30 cellular contexts compared by ENCODE assay signal in genomic region chr2:148987286-148987685, GRCh38. TPM values are rescaled to one million over a fixed set of nuclear protein-coding genes. Genes with fewer than 3 reads are reported as not detected.
"Had no signal": no experiment of that assay in that cellular context is flagged by ENCODE, and none has a peak within 500 bp of the region (broad histone marks: within the 10 kb centered on the region; RNA-seq: fewer than 3 reads in every experiment).

No MANE protein-coding gene starts in this region.

- H3K4me1 ChIP-seq: breast epithelium, SJSA1 had no signal

- H3K4me3 Mint-ChIP-seq: activated CD8-positive, alpha-beta T cell treated with anti-CD3 and anti-CD28 coated beads, Interleukin-2, amount 10 ng/mL, durations not matched to agents 7 days and 5 days; activated naive CD4-positive, alpha-beta T cell treated with anti-CD3 and anti-CD28 coated beads, Interleukin-2, amount 50 U/mL, for 24 hours; activated T-helper 1 cell treated with anti-CD3 and anti-CD28 coated beads, Interleukin-12 subunit alpha, Interleukin-12 subunit beta, Interleukin-2, Interleukin-4 antibody, amounts not matched to agents 30 ng/mL and 10 ng/mL and 1 ng/mL, durations not matched to agents 14 hours and 24 hours and 36 hours; T-cell; WTC11 had no signal

- H3K27ac Mint-ChIP-seq: activated CD8-positive, alpha-beta T cell treated with anti-CD3 and anti-CD28 coated beads, Interleukin-2, amount 10 ng/mL, durations not matched to agents 7 days and 5 days; activated naive CD4-positive, alpha-beta T cell treated with anti-CD3 and anti-CD28 coated beads, Interleukin-2, amount 50 U/mL, for 24 hours; T-cell had no signal

- ATAC-seq: activated CD8-positive, alpha-beta T cell treated with anti-CD3 and anti-CD28 coated beads, Interleukin-2, amount 10 ng/mL, durations not matched to agents 7 days and 5 days; Panc1; Right ventricle myocardium inferior; T-cell; WTC11 had no signal

- H3K36me3 Mint-ChIP-seq: activated naive CD4-positive, alpha-beta T cell treated with anti-CD3 and anti-CD28 coated beads, Interleukin-2, amount 50 U/mL, for 24 hours had no signal

- H3K27me3 ChIP-seq: breast epithelium, SJSA1 had no signal

- H3K27ac ChIP-seq: breast epithelium, SJSA1 had no signal

- H3K27me3 Mint-ChIP-seq: activated naive CD4-positive, alpha-beta T cell treated with anti-CD3 and anti-CD28 coated beads, Interleukin-2, amount 50 U/mL, for 24 hours; T-cell had no signal

- DNase-seq: activated CD4-positive, alpha-beta T cell treated with anti-CD3 and anti-CD28 coated beads for 48 hours; activated CD4-positive, alpha-beta T cell treated with anti-CD3 and anti-CD28 coated beads, Interleukin-2, amount 50 U/mL, for 4 hours; activated CD4-positive, CD25-positive, alpha-beta regulatory T cell treated with anti-CD3 and anti-CD28 coated beads, Interleukin-2, amount 50 U/mL, for 72 hours; activated CD8-positive, alpha-beta memory T cell treated with anti-CD3 and anti-CD28 coated beads, Interleukin-2, amount 50 U/mL, for 48 hours; activated CD8-positive, alpha-beta T cell treated with anti-CD3 and anti-CD28 coated beads, Interleukin-2, amount 10 ng/mL, durations not matched to agents 7 days and 5 days; activated effector memory CD4-positive, alpha-beta T cell treated with Interleukin-2 at 50 U/mL for 16 hours; activated naive CD4-positive, alpha-beta T cell; activated T-cell treated with anti-CD3 and anti-CD28 coated beads, Interleukin-2, amount 50 U/mL, for 1 hour; aorta; caudate nucleus; IMR-90; Kasumi-1; KBM-7; NCI-H1105 treated with DMSO at 0.1 percent for 48 hours; NCI-H1436 treated with DMSO at 0.1 percent for 48 hours; NCI-H187; NCI-H2081; NCI-H446; NCI-H524; OCI-M1; RPMI8226; T-cell had no signal

- H3K9me3 ChIP-seq: breast epithelium, SJSA1 had no signal

- H3K9me3 Mint-ChIP-seq: activated naive CD4-positive, alpha-beta T cell treated with anti-CD3 and anti-CD28 coated beads, Interleukin-2, amount 50 U/mL, for 24 hours; activated T-helper 1 cell treated with anti-CD3 and anti-CD28 coated beads, Interleukin-12 subunit alpha, Interleukin-12 subunit beta, Interleukin-2, Interleukin-4 antibody, amounts not matched to agents 30 ng/mL and 10 ng/mL and 1 ng/mL, durations not matched to agents 14 hours and 24 hours and 36 hours; T-cell; WTC11 had no signal

- H3K36me3 ChIP-seq: breast epithelium, SJSA1 had no signal

- H3K4me3 ChIP-seq: breast epithelium, SJSA1 had no signal

RNA-seq across cellular contexts. Expression of gene LYPD6B, which starts 51.2 kb away (rescaled TPM):
- total RNA-seq: activated CD8-positive, alpha-beta T cell treated with anti-CD3 and anti-CD28 coated beads, Interleukin-2, amount 10 ng/mL, durations not matched to agents 7 days and 5 days; activated T-helper 1 cell treated with anti-CD3 and anti-CD28 coated beads, Interleukin-12 subunit alpha, Interleukin-12 subunit beta, Interleukin-2, Interleukin-4 antibody, amounts not matched to agents 30 ng/mL and 10 ng/mL and 1 ng/mL, durations not matched to agents 14 hours and 24 hours and 36 hours; aorta; IMR-90; Right ventricle myocardium inferior; T-cell; T-helper 2 cell treated with Interferon-gamma antibody and Interleukin-4, amounts not matched to agents 100 ng/mL and 5 ng/mL, for 36 hours had no signal
